9 cellular contexts compared by ENCODE assay signal in the genomic region with DNA sequence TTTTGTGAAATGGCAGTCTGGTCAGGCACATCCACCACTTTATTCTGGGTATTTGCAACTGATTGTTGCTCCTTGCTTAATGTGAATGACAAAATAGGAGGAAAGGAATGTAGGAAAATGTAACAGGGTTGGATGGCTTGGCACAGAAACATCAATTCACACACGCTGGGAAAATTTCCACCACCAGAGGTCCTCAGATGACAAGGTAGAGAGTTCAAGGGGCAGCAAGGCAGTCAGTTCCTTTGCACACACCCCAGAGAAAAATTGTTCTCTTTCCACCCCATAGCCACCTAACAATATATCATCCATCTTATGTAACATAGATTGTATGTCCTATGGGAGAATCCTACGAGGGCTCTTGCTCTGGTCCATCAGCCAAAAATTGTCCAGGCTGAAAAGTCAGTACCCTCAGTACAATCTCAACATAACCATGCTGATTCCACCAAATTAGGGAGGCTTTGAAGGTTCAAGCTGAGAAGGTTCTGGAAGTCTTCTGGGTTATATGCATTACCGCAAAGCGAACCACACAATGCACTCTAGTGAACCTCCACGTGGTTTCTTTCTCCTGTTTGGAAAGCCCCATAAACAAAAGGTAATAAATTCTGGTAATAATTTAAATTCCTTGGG. TPM values are rescaled to one million over a fixed set of nuclear protein-coding genes. Genes with fewer than 3 reads are reported as not detected.
DNase-seq lines count a peak whose midpoint lies in the region; ATAC-seq, FAIRE-seq and TF ChIP-seq lines count a peak whose summit lies in the region.
"Had no signal": no experiment of that assay in that cellular context is flagged by ENCODE, and none has a peak within 500 bp of the region (broad histone marks: within the 10 kb centered on the region; RNA-seq: fewer than 3 reads in every experiment).

No MANE protein-coding gene starts in this region.

- TF ChIP-seq CTCF in BE2C (IDR thresholded peaks at IDR 0.05; ENCODE audit: low read depth, low read length): peak; percentile 75
- TF ChIP-seq CTCF in GM12878 (IDR thresholded peaks at IDR 0.05 in 2 of 3, conservative IDR thresholded peaks at IDR 0.05 in 1 of 3; ENCODE audit: control insufficient read depth in 2 of 3, extremely low read depth in 1 of 3, insufficient read depth in 1 of 3, low read depth in 3 of 3, low read length in 3 of 3): peak; percentile 75 to 90 (median 78); a peak in 5 of 6 replicates
- peak; percentile 75 to 84 (median 76) for TF ChIP-seq CTCF in keratinocyte (optimal IDR thresholded peaks at IDR 0.05 in 1 of 3, IDR thresholded peaks at IDR 0.05 in 1 of 3, conservative IDR thresholded peaks at IDR 0.05 in 1 of 3; ENCODE audit: extremely low read depth in 1 of 3, insufficient read depth in 2 of 3, low read length in 3 of 3)

- peak; percentile 94 for TF ChIP-seq RAD21 in GM12878 (IDR thresholded peaks at IDR 0.05; ENCODE audit: insufficient read depth, low read depth, low read length)

- no peaks in the 10 kb centered on the region for H4K20me1 ChIP-seq in GM12878 (ENCODE audit: control insufficient read depth, insufficient read depth)
- no peaks in the 10 kb centered on the region for H4K20me1 ChIP-seq in keratinocyte (ENCODE audit: control insufficient read depth, extremely low read depth, insufficient read depth, low read length)

- H3K9me1 ChIP-seq in keratinocyte (ENCODE audit: control insufficient read depth, extremely low read depth, insufficient read depth, low read length): no peaks in the 10 kb centered on the region

- no peaks in the 10 kb centered on the region for H3K4me1 ChIP-seq in BE2C
- no peaks in the 10 kb centered on the region for H3K4me1 ChIP-seq in GM12878 (ENCODE audit: control insufficient read depth, insufficient read depth, low read length)
- no peaks in the 10 kb centered on the region for H3K4me1 ChIP-seq in keratinocyte (ENCODE audit: control insufficient read depth, extremely low read depth, insufficient read depth, low read length)

- H3K27me3 ChIP-seq in BE2C: no peaks in the 10 kb centered on the region
- H3K27me3 ChIP-seq in GM12878 (replicated peaks in 1 of 2; ENCODE audit: control insufficient read depth in 2 of 2, insufficient read depth in 2 of 2, low read length in 1 of 2): no peaks in the 10 kb centered on the region
- no peaks in the 10 kb centered on the region for H3K27me3 ChIP-seq in keratinocyte (ENCODE audit: control insufficient read depth, extremely low read depth, insufficient read depth, low read length)

- SMC1A ChIA-PET in GM12878 (lab: Charles Lee; ENCODE audit: uncharacterized antibody, unreplicated experiment): interaction anchor here (1.0 to 4.5 kb wide), 14 partner anchors 52 to 837 kb away, joined by 3 to 33 read pairs (median 5); no protein-coding TSS in a partner anchor

- peaks cover 29% of the 10 kb centered on the region for H3K27me3 Mint-ChIP-seq in T-helper 17 cell

- no peak overlapping the region for H3K4me3 Mint-ChIP-seq in T-helper 17 cell
- H3K4me3 Mint-ChIP-seq: IgD-negative memory B cell had no signal

- H2AFZ ChIP-seq in GM12878 (ENCODE audit: control insufficient read depth, low read depth, low read length) (no peak overlapping the region), keratinocyte (ENCODE audit: control insufficient read depth, low read length) (no peak overlapping the region)

- H3K9ac ChIP-seq in GM12878 (ENCODE audit: control insufficient read depth, insufficient read depth, low read length): no peak overlapping the region
- no peak overlapping the region for H3K9ac ChIP-seq in keratinocyte (ENCODE audit: control insufficient read depth, extremely low read depth, insufficient read depth, low read length)

- H3K27ac ChIP-seq in GM12878 (ENCODE audit: control insufficient read depth, insufficient read depth) (no peak overlapping the region), keratinocyte (ENCODE audit: control insufficient read depth, insufficient read depth, low read length) (no peak overlapping the region)

- TF ChIP-seq POLR2A in GM12878 (IDR thresholded peaks at IDR 0.05; ENCODE audit: low read depth, low read length): no peak

- intact Hi-C loops in GM12878 (cut with micrococcal nuclease; ENCODE audit: unreplicated experiment): loop anchor here (1.0 to 5.0 kb wide), 7 partner anchors 94 to 835 kb away; no protein-coding TSS in a partner anchor

- H3K4me3 ChIP-seq in BE2C (ENCODE audit: low read depth, low read length): no peak overlapping the region
- H3K4me3 ChIP-seq in GM12878: no peak overlapping the region
- no peak overlapping the region for H3K4me3 ChIP-seq in keratinocyte (ENCODE audit: control insufficient read depth in 2 of 3, extremely low read depth in 1 of 3, insufficient read depth in 2 of 3, low read depth in 1 of 3, low read length in 3 of 3)

- in situ Hi-C loops in GM12878 (cut with MboI): loop anchor here (5.0 kb wide), 2 partner anchors 92 to 832 kb away; no protein-coding TSS in a partner anchor

- no peak overlapping the region for H3K27ac Mint-ChIP-seq in T-helper 17 cell
- H3K27ac Mint-ChIP-seq: IgD-negative memory B cell had no signal

- dilution Hi-C loops in keratinocyte (cut with MboI; ENCODE audit: extremely low pct_ligation_motif_present, low sequenced_read_pairs): no loop called here

- H3K9me3 ChIP-seq in BE2C (no peaks in the 10 kb centered on the region), T-helper 17 cell (ENCODE audit: control insufficient read depth, low read length, poor library complexity, severe bottlenecking) (no peaks in the 10 kb centered on the region), GM12878 (replicated peaks; ENCODE audit: control insufficient read depth, insufficient read depth, low read length) (no peaks in the 10 kb centered on the region), keratinocyte (ENCODE audit: control insufficient read depth, low read depth, low read length) (no peaks in the 10 kb centered on the region)

- TF ChIP-seq EP300 in GM12878 (IDR thresholded peaks at IDR 0.05; ENCODE audit: borderline replicate concordance in 1 of 2, control insufficient read depth in 1 of 2, low read depth in 2 of 2, low read length in 2 of 2): no peak

- H3K79me2 ChIP-seq in GM12878 (ENCODE audit: control insufficient read depth, insufficient read depth, low read length) (no peaks in the 10 kb centered on the region), keratinocyte (ENCODE audit: control insufficient read depth, insufficient read depth, low read length) (no peaks in the 10 kb centered on the region)

- CTCF ChIA-PET in GM12878 (lab: Yijun Ruan, JAX): interaction anchor here (0.6 to 8.4 kb wide), 23 partner anchors 9 to 837 kb away, joined by 3 to 91 read pairs (median 5); a partner anchor contains a TSS

- 6% methylated on average over 5 of the region's 5 CpGs for WGBS in GM12878 (ENCODE audit: insufficient coverage, insufficient replicate concordance, low lambda C conversion rate, missing lambda C conversion rate)

- DNase-seq in BE2C: peak; percentile 50
- peak; percentile 23 for DNase-seq in GM19238 (ENCODE audit: insufficient read length, low spot score)
- peak; percentile 3 for DNase-seq in NCI-H1048 (lab: John Stamatoyannopoulos, UW)
- peak in 2 of 3 donors; percentile 26 to 50 for DNase-seq in T-helper 17 cell
- peak; percentile 28 for DNase-seq in GM12878 (ENCODE audit: low read depth, low spot score)
- no peak for DNase-seq in keratinocyte (ENCODE audit: low read depth, low spot score)
- peak; percentile 20 for DNase-seq in stimulated activated CD4-positive, alpha-beta T cell treated with anti-CD3 and anti-CD28 coated beads, Interleukin-1b, Interleukin-23, amount 100 ng/mL, for 48 hours

- H3K4me1 Mint-ChIP-seq in T-helper 17 cell: no peaks in the 10 kb centered on the region
- H3K4me1 Mint-ChIP-seq: IgD-negative memory B cell had no signal

- H3K36me3 Mint-ChIP-seq in T-helper 17 cell (ENCODE audit: low read depth): no peaks in the 10 kb centered on the region
- H3K36me3 Mint-ChIP-seq: IgD-negative memory B cell had no signal

- no TSS peak for BruUV-seq in GM12878 (replicated peaks; lab: Mats Ljungman, UMichigan)

- FAIRE-seq in GM12878 (lab: Jason Lieb, UNC): peak; percentile 77
- peak; percentile 9 for FAIRE-seq in keratinocyte (lab: Jason Lieb, UNC)

- H3K36me3 ChIP-seq in BE2C: no peaks in the 10 kb centered on the region
- no peaks in the 10 kb centered on the region for H3K36me3 ChIP-seq in GM12878 (ENCODE audit: control insufficient read depth in 2 of 2, insufficient read depth in 2 of 2, low read length in 1 of 2)
- H3K36me3 ChIP-seq in keratinocyte (ENCODE audit: control insufficient read depth in 2 of 2, extremely low read depth in 1 of 2, insufficient read depth in 2 of 2, low read length in 2 of 2): no peaks in the 10 kb centered on the region

- H3K4me2 ChIP-seq in GM12878 (ENCODE audit: control insufficient read depth, insufficient read depth): no peak overlapping the region
- no peak overlapping the region for H3K4me2 ChIP-seq in keratinocyte (ENCODE audit: control insufficient read depth, extremely low read depth, insufficient read depth, low read depth, low read length)

- RAD21 ChIA-PET in GM12878 (lab: Charles Lee; ENCODE audit: unreplicated experiment): interaction anchor here (0.6 to 2.0 kb wide), 9 partner anchors 78 to 836 kb away, joined by 3 to 10 read pairs (median 4); no protein-coding TSS in a partner anchor

- POLR2A ChIA-PET in GM12878 (lab: Charles Lee): interaction anchor here (0.6 kb wide), 1 partner anchor 83 kb away, joined by 3 read pairs; no protein-coding TSS in a partner anchor

- ATAC-seq in T-helper 17 cell (peak; percentile 42), GM12878 (peak; percentile 92), GM21360 (IDR thresholded peaks at IDR 0.05; ENCODE audit: unreplicated experiment) (no peak)

RNA-seq across cellular contexts. Expression of a gene that starts 42.1 kb away (rescaled TPM):
- polyA plus RNA-seq in BE2C (2012; ENCODE audit: insufficient read depth, insufficient read length, low read depth): not detected
- total RNA-seq in T-helper 17 cell: not detected
- total RNA-seq in GM12878 (2013; cell fraction: nucleolus; rRNA removed): not detected in 2 replicates
- total RNA-seq in GM12878 (2014; rRNA removed): not detected in 2 replicates
- total RNA-seq in GM12878 (2014; rRNA removed; fragmentation: Illumina TruSeq; extraction: Trizol): not detected in 2 replicates
- total RNA-seq in GM12878 (2021): not detected in 2 replicates
- polyA plus RNA-seq in GM12878 (2011; ENCODE audit: low read depth): not detected
- polyA plus RNA-seq in GM12878 (2011; rRNA removed): not detected in 2 replicates
- polyA plus RNA-seq in GM12878 (2011; cell fraction: cytosol; rRNA removed): not detected in 2 replicates
- polyA plus RNA-seq in GM12878 (2011; cell fraction: nucleus; rRNA removed): not detected in 2 replicates
- polyA plus RNA-seq in GM12878 (2012): not detected in 2 replicates
- not detected in 2 replicates for polyA plus RNA-seq in GM12878 (2014; fragmentation: Illumina TruSeq; extraction: Trizol)
- not detected for polyA plus RNA-seq in GM12878 (2014; fragmentation: Nextera tagmentation; extraction: Ambion mirVana)
- polyA plus RNA-seq in GM12878 (2014; rRNA removed): not detected in 2 replicates
- not detected for polyA plus RNA-seq in GM12878 (2016; fragmentation: Nextera tagmentation; extraction: Ambion mirVana)
- polyA minus RNA-seq in GM12878 (2011; rRNA and poly(A)+ RNA removed): not detected in 2 replicates
- not detected in 2 replicates for polyA minus RNA-seq in GM12878 (2011; cell fraction: cytosol; rRNA and poly(A)+ RNA removed)
- not detected in 2 replicates for polyA minus RNA-seq in GM12878 (2011; cell fraction: nucleus; rRNA and poly(A)+ RNA removed)
- polyA plus RNA-seq in keratinocyte: not detected in 3 replicates
- not detected for polyA plus RNA-seq in keratinocyte (2011; ENCODE audit: low read depth)
- not detected in 2 replicates for polyA plus RNA-seq in keratinocyte (2011; cell fraction: cytosol; rRNA removed)
- not detected in 2 replicates for polyA plus RNA-seq in keratinocyte (2011; cell fraction: nucleus; rRNA removed)
- not detected in 2 replicates for polyA plus RNA-seq in keratinocyte (2012; ENCODE audit: low replicate concordance)
- polyA minus RNA-seq in keratinocyte: not detected in 3 replicates
- polyA minus RNA-seq in keratinocyte (2011; cell fraction: cytosol; rRNA and poly(A)+ RNA removed): not detected
- not detected in 2 replicates for polyA minus RNA-seq in keratinocyte (2011; cell fraction: nucleus; rRNA and poly(A)+ RNA removed)
- polyA plus RNA-seq: IgD-negative memory B cell had no signal
